ENCODE assay signal across 8 cellular contexts in the genomic region with DNA sequence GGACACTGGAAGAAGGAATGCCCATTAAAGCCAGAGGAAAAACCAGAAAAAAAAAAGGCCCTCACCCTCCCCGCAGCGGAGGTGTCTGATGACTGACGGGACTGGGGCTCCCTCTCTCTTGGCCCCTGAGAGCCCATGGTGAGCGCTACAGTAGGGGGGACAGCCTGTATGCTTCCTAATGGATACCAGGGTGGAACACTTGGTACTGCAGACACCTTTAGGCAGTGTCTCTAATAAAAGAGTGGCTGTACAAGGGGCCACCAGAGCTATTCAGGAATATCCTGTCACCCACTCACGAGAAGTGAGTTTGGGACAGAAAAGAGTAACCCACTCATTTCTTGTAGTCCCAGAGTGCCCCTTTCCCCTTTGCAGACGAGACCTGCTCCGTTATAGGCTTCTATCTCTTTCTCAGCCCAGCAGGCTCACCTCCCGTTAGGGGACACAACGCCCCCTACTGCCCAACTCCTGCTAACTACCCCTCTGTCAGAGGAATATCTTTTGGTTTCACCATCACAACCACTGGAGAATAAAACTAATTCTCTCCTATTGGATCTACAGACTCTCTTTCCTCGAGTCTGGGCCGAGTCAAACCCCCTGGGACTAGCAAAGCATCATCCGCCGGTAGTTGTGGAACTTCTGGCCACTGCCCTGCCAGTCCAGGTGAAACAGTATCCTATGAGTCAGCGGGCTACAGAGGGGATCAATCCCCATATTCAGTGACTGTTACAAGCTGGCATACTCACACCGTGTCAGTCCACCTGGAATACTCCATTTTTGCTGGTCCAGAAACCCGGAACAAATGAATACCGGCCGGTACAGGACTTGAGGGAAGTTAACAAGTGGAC. TPM values are rescaled to one million over a fixed set of nuclear protein-coding genes. Genes with fewer than 3 reads are reported as not detected.
DNase-seq lines count a peak whose midpoint lies in the region; ATAC-seq, FAIRE-seq and TF ChIP-seq lines count a peak whose summit lies in the region.

No MANE protein-coding gene starts in this region.

- in situ Hi-C loops in ACHN (cut with HindIII; ENCODE audit: low pct_ligation_motif_present, low pct_unique_long_range_greater_than_20kb, low sequenced_read_pairs), result no loop called here

- 62 to 64% methylated on average over 12 to 18 of the region's 18 CpGs for WGBS in endodermal cell (ENCODE audit: insufficient coverage in 1 of 2, insufficient read length in 1 of 2), 2 experiments

- intact Hi-C loops in naive thymus-derived CD4-positive, alpha-beta T cell (cut with micrococcal nuclease), result loop anchor here (1.0 to 5.0 kb wide), 7 partner anchors 44 to 899 kb away; partner anchors contain the start of gene PCNP (in 1 of the 2)

- no peaks in the 10 kb centered on the region for H3K27me3 ChIP-seq in endodermal cell (ENCODE audit: control insufficient read depth, insufficient read depth, low read length, poor library complexity, severe bottlenecking)
- no peaks in the 10 kb centered on the region for H3K27me3 ChIP-seq in naive thymus-derived CD4-positive, alpha-beta T cell (ENCODE audit: control insufficient read depth in 2 of 2, insufficient read depth in 2 of 2, low read length in 2 of 2)

- POLR2A ChIA-PET in naive thymus-derived CD4-positive, alpha-beta T cell (lab: Charles Lee), result interaction anchor here (0.6 kb wide), 1 partner anchor 413 kb away, joined by 3 read pairs; no protein-coding TSS in a partner anchor

- peak; percentile 41 for FAIRE-seq in GM18507 (lab: Jason Lieb, UNC)

- no peak overlapping the region for H3K27ac Mint-ChIP-seq in endodermal cell
- no peak overlapping the region for H3K27ac Mint-ChIP-seq in naive thymus-derived CD4-positive, alpha-beta T cell

- peak; percentile 90 for TF ChIP-seq CTCF in endodermal cell (conservative IDR thresholded peaks at IDR 0.05)

- no peak overlapping the region for H3K27ac ChIP-seq in endodermal cell (ENCODE audit: low read depth, low read length)
- no peak overlapping the region for H3K27ac ChIP-seq in naive thymus-derived CD4-positive, alpha-beta T cell (ENCODE audit: low read depth, low read length)

- no peak overlapping the region for H3K4me3 Mint-ChIP-seq in endodermal cell
- H3K4me3 Mint-ChIP-seq in naive thymus-derived CD4-positive, alpha-beta T cell, result no peak overlapping the region

- peaks cover 50% of the 10 kb centered on the region for H3K4me1 Mint-ChIP-seq in endodermal cell
- peaks cover 0 to 5% (median 4%) of the 10 kb centered on the region in 7 donors for H3K4me1 Mint-ChIP-seq in naive thymus-derived CD4-positive, alpha-beta T cell

- H3K27me3 Mint-ChIP-seq in endodermal cell (ENCODE audit: insufficient read depth), result no peaks in the 10 kb centered on the region
- no peaks in the 10 kb centered on the region for H3K27me3 Mint-ChIP-seq in naive thymus-derived CD4-positive, alpha-beta T cell

- peak; percentile 90 for ATAC-seq in HG02938 (IDR thresholded peaks at IDR 0.05; ENCODE audit: unreplicated experiment)
- ATAC-seq in naive thymus-derived CD4-positive, alpha-beta T cell, result peak; percentile 92

- peaks cover 11% of the 10 kb centered on the region for H3K36me3 Mint-ChIP-seq in endodermal cell (ENCODE audit: low read depth)
- H3K36me3 Mint-ChIP-seq in naive thymus-derived CD4-positive, alpha-beta T cell, result no peaks in the 10 kb centered on the region

- no peaks in the 10 kb centered on the region for H3K36me3 ChIP-seq in endodermal cell (ENCODE audit: control insufficient read depth, insufficient read depth, low read length)
- no peaks in the 10 kb centered on the region for H3K36me3 ChIP-seq in naive thymus-derived CD4-positive, alpha-beta T cell (ENCODE audit: control insufficient read depth in 2 of 3, insufficient read depth in 3 of 3, low read length in 3 of 3)

- peaks cover 34% of the 10 kb centered on the region for H3K4me1 ChIP-seq in endodermal cell (ENCODE audit: control insufficient read depth, insufficient read depth, low read length)
- no peaks in the 10 kb centered on the region for H3K4me1 ChIP-seq in naive thymus-derived CD4-positive, alpha-beta T cell (ENCODE audit: control insufficient read depth in 2 of 2, insufficient read depth in 2 of 2, low read length in 2 of 2)

- H3K4me3 ChIP-seq in endodermal cell (ENCODE audit: low read length), result no peak overlapping the region
- H3K4me3 ChIP-seq in naive thymus-derived CD4-positive, alpha-beta T cell (ENCODE audit: low read length), result no peak overlapping the region

- H3K9me3 ChIP-seq in endodermal cell (ENCODE audit: control insufficient read depth, low read length), result no peaks in the 10 kb centered on the region
- H3K9me3 ChIP-seq in naive thymus-derived CD4-positive, alpha-beta T cell (ENCODE audit: control insufficient read depth in 2 of 3, low read length in 3 of 3), result no peaks in the 10 kb centered on the region

- DNase-seq in ACHN, result peak; percentile 56
- DNase-seq in GM18507 (ENCODE audit: extremely low spot score, insufficient read length, low read depth), result peak; percentile 9
- DNase-seq in NCI-H510A (lab: John Stamatoyannopoulos, UW), result peak; percentile 4
- peak; percentile 65 to 68 for DNase-seq in activated CD4-positive, alpha-beta T cell treated with anti-CD3 and anti-CD28 coated beads, Interleukin-2, amount 50 U/mL, for 4 hours
- DNase-seq in endodermal cell, result peak; percentile 92
- peak; percentile 31 to 72 (median 65) for DNase-seq in naive thymus-derived CD4-positive, alpha-beta T cell
- peak; percentile 51 for DNase-seq in stimulated activated naive CD4-positive, alpha-beta T cell treated with Interleukin-2 at 50 U/mL for 16 hours (lab: John Stamatoyannopoulos, UW)

- no peaks in the 10 kb centered on the region for H3K9me3 Mint-ChIP-seq in endodermal cell
- H3K9me3 Mint-ChIP-seq in naive thymus-derived CD4-positive, alpha-beta T cell, result no peaks in the 10 kb centered on the region

- H3K9ac ChIP-seq in endodermal cell (ENCODE audit: extremely low read depth, low read length, poor library complexity, severe bottlenecking), result no peak overlapping the region

- CTCF ChIA-PET in naive thymus-derived CD4-positive, alpha-beta T cell (lab: Charles Lee), result interaction anchor here (0.6 to 1.3 kb wide), 6 partner anchors 43 to 902 kb away, joined by 3 to 4 read pairs (median 3); no protein-coding TSS in a partner anchor

RNA-seq across cellular contexts. Expression of gene ZBTB11, which starts 40.8 kb away (rescaled TPM):
- total RNA-seq in endodermal cell, result 10 to 100 TPM; 16.8 to 20.9 TPM
- polyA plus RNA-seq in endodermal cell (2013, experiment 1 of 2), result 15.0 TPM
- 13.6 TPM for polyA plus RNA-seq in endodermal cell (2013, experiment 2 of 2)
- 10 to 100 TPM; 31.9 to 68.2 (median 54.2) TPM for total RNA-seq in naive thymus-derived CD4-positive, alpha-beta T cell
- polyA plus RNA-seq in naive thymus-derived CD4-positive, alpha-beta T cell, result 10 to 100 TPM; 10.5 to 16.3 TPM

RNA-seq across cellular contexts. Expression of gene RPL24, which starts 50.3 kb away (rescaled TPM):
- total RNA-seq in endodermal cell, result 1,000 to 10,000 TPM; 1,708 to 1,749 TPM
- 2,360 TPM for polyA plus RNA-seq in endodermal cell (2013, experiment 1 of 2)
- polyA plus RNA-seq in endodermal cell (2013, experiment 2 of 2), result 2,365 TPM
- 1,000 to 10,000 TPM; 1,072 to 1,652 (median 1,599) TPM for total RNA-seq in naive thymus-derived CD4-positive, alpha-beta T cell
- 1,000 to 10,000 TPM; 1,238 to 1,434 TPM for polyA plus RNA-seq in naive thymus-derived CD4-positive, alpha-beta T cell

Comparison
In these comparisons a context has a peak if more than half of its experiments do, and no peak if none do; other contexts are left out.
1. DNase-seq: peak in every context shown above with its lines; median percentile 92 in endodermal cell; 66 in activated CD4-positive, alpha-beta T cell treated with anti-CD3 and anti-CD28 coated beads, Interleukin-2, amount 50 U/mL, for 4 hours; 65 in naive thymus-derived CD4-positive, alpha-beta T cell; 56 in ACHN; 51 in stimulated activated naive CD4-positive, alpha-beta T cell treated with Interleukin-2 at 50 U/mL for 16 hours; 9 in GM18507; 4 in NCI-H510A.